9 cellular contexts compared by ENCODE assay signal in genomic region chr4:158856852-158857251, GRCh38.
DNase-seq lines count a peak whose midpoint lies in the region; ATAC-seq and TF ChIP-seq lines count a peak whose summit lies in the region.
"Had no signal": no experiment of that assay in that cellular context is flagged by ENCODE, and none has a peak within 500 bp of the region (broad histone marks: within the 10 kb centered on the region; RNA-seq: fewer than 3 reads in every experiment).

No MANE protein-coding gene starts in this region.

- no peak overlapping the region for H3K4me3 ChIP-seq in DND-41 (ENCODE audit: low read depth in 1 of 2, low read length in 2 of 2)
- H3K4me3 ChIP-seq in PC-3 (ENCODE audit: low read length): no peak overlapping the region
- H3K4me3 ChIP-seq in endodermal cell (ENCODE audit: low read length): no peak overlapping the region
- H3K4me3 ChIP-seq in MG63: no peak overlapping the region
- H3K4me3 ChIP-seq: skin epidermis had no signal

- H2AFZ ChIP-seq in DND-41 (ENCODE audit: low read depth, low read length): no peak overlapping the region
- no peak overlapping the region for H2AFZ ChIP-seq in PC-3 (ENCODE audit: low read length)

- H3K36me3 ChIP-seq in DND-41 (ENCODE audit: insufficient read depth, low read length) (no peaks in the 10 kb centered on the region), PC-3 (ENCODE audit: low read depth, low read length) (no peaks in the 10 kb centered on the region), endodermal cell (ENCODE audit: control insufficient read depth, insufficient read depth, low read length) (peaks cover 14% of the 10 kb centered on the region), MG63 (peaks cover 9% of the 10 kb centered on the region)

- TF ChIP-seq CTCF in DND-41 (IDR thresholded peaks at IDR 0.05; ENCODE audit: borderline replicate concordance, extremely low read depth, low read length, poor library complexity, severe bottlenecking): peak; percentile 56
- TF ChIP-seq CTCF in PC-3 (conservative IDR thresholded peaks at IDR 0.05; ENCODE audit: low read depth, low read length): peak; percentile 69
- peak; percentile 82 for TF ChIP-seq CTCF in endodermal cell (conservative IDR thresholded peaks at IDR 0.05)

- H3K36me3 Mint-ChIP-seq in endodermal cell (ENCODE audit: low read depth): peaks cover 5% of the 10 kb centered on the region

- no peaks in the 10 kb centered on the region for H3K27me3 Mint-ChIP-seq in endodermal cell (ENCODE audit: insufficient read depth)

- H4K20me1 ChIP-seq in DND-41 (ENCODE audit: insufficient read depth, low read length) (no peaks in the 10 kb centered on the region), PC-3 (ENCODE audit: low read length) (no peaks in the 10 kb centered on the region)

- H3K4me2 ChIP-seq in DND-41 (ENCODE audit: insufficient read depth, low read length): no peak overlapping the region
- no peak overlapping the region for H3K4me2 ChIP-seq in PC-3 (ENCODE audit: low read length)

- H3K9me3 ChIP-seq in DND-41 (ENCODE audit: insufficient read depth, low read length, severe bottlenecking) (no peaks in the 10 kb centered on the region), PC-3 (ENCODE audit: low read length) (no peaks in the 10 kb centered on the region), endodermal cell (ENCODE audit: control insufficient read depth, low read length) (no peaks in the 10 kb centered on the region), MG63 (no peaks in the 10 kb centered on the region)

- H3K4me3 Mint-ChIP-seq in endodermal cell: no peak overlapping the region

- no peaks in the 10 kb centered on the region for H3K4me1 ChIP-seq in DND-41 (ENCODE audit: insufficient read depth, low read length)
- peaks cover 23% of the 10 kb centered on the region for H3K4me1 ChIP-seq in PC-3 (ENCODE audit: insufficient read depth, low read length)
- no peaks in the 10 kb centered on the region for H3K4me1 ChIP-seq in endodermal cell (ENCODE audit: control insufficient read depth, insufficient read depth, low read length)

- DNase-seq in DND-41: no peak
- peak; percentile 26 for DNase-seq in HPDE6-E6E7 (ENCODE audit: extremely low spot score)
- DNase-seq in PC-3: peak; percentile 52
- no peak for DNase-seq in endodermal cell
- peak; percentile 56 for DNase-seq in midbrain (lab: John Stamatoyannopoulos, UW)
- no peak for DNase-seq in activated effector memory CD4-positive, alpha-beta T cell treated with Interleukin-2 at 50 U/mL for 16 hours
- no peak for DNase-seq in MG63

- BruUV-seq in PC-3 (replicated peaks; lab: Mats Ljungman, UMichigan): no TSS peak

- H3K27ac ChIP-seq in DND-41 (ENCODE audit: low read length) (no peak overlapping the region), PC-3 (ENCODE audit: low read length) (no peak overlapping the region), endodermal cell (ENCODE audit: low read depth, low read length) (no peak overlapping the region)
- H3K27ac ChIP-seq: skin epidermis had no signal

- no peaks in the 10 kb centered on the region for H3K9me2 ChIP-seq in PC-3 (replicated peaks; ENCODE audit: low read length)

- no peaks in the 10 kb centered on the region for H3K4me1 Mint-ChIP-seq in endodermal cell

- WGBS in endodermal cell (ENCODE audit: insufficient coverage in 1 of 2, insufficient read length in 1 of 2), 2 experiments: 71 to 80% methylated on average over 2 of the region's 2 CpGs

- CTCF ChIA-PET in PC-3 (lab: Charles Lee): interaction anchor here (0.6 to 1.0 kb wide), 4 partner anchors 60 to 346 kb away, joined by 3 to 7 read pairs (median 4); no protein-coding TSS in a partner anchor

- intact Hi-C loops in PC-3 (cut with micrococcal nuclease): loop anchor here (1.0 to 10.0 kb wide), 5 partner anchors 246 to 590 kb away; partner anchors contain the start of gene RAPGEF2

- H3K9me3 Mint-ChIP-seq in endodermal cell: no peaks in the 10 kb centered on the region

- ATAC-seq in DND-41 (ENCODE audit: insufficient read depth, low read depth): peak; percentile 67; the same call in 1 of the 3 replicates
- peak; percentile 72 for ATAC-seq in GM21360 (IDR thresholded peaks at IDR 0.05; ENCODE audit: unreplicated experiment)
- ATAC-seq in PC-3: peak; percentile 88

- H3K79me2 ChIP-seq in DND-41 (ENCODE audit: insufficient read depth, low read length) (no peaks in the 10 kb centered on the region), PC-3 (ENCODE audit: low read length) (no peaks in the 10 kb centered on the region)

- H3K9ac ChIP-seq in DND-41 (ENCODE audit: low read depth, low read length): no peak overlapping the region
- no peak overlapping the region for H3K9ac ChIP-seq in PC-3 (ENCODE audit: low read length)
- H3K9ac ChIP-seq in endodermal cell (ENCODE audit: extremely low read depth, low read length, poor library complexity, severe bottlenecking): no peak overlapping the region

- no peaks in the 10 kb centered on the region for H3K27me3 ChIP-seq in DND-41 (ENCODE audit: insufficient read depth, low read length, poor library complexity)
- no peaks in the 10 kb centered on the region for H3K27me3 ChIP-seq in PC-3 (ENCODE audit: low read length)
- H3K27me3 ChIP-seq in endodermal cell (ENCODE audit: control insufficient read depth, insufficient read depth, low read length, poor library complexity, severe bottlenecking): no peaks in the 10 kb centered on the region
- H3K27me3 ChIP-seq in MG63: no peaks in the 10 kb centered on the region

- no peak overlapping the region for H3K27ac Mint-ChIP-seq in endodermal cell

- POLR2A ChIA-PET in PC-3 (lab: Charles Lee; ENCODE audit: unreplicated experiment): no interaction called here

- no peaks in the 10 kb centered on the region for H3F3A ChIP-seq in PC-3 (ENCODE audit: low read length, unreplicated experiment)

Comparison
In these comparisons a context has a peak if more than half of its experiments do, and no peak if none do; other contexts are left out.
1. DNase-seq: peak in HPDE6-E6E7 (single experiment), PC-3 (single experiment) and midbrain (single experiment); none in DND-41 (single experiment), endodermal cell (single experiment), activated effector memory CD4-positive, alpha-beta T cell treated with Interleukin-2 at 50 U/mL for 16 hours (single experiment) and MG63 (single experiment).
2. Peak in every context shown above with its lines, with median percentiles within 50 percentile points of each other: ATAC-seq and CTCF ChIP-seq.